Comparison of ENCODE assay signal across 8 cellular contexts in genomic region chr16:21819617-21820016, GRCh38. TPM values are rescaled to one million over a fixed set of nuclear protein-coding genes. Genes with fewer than 3 reads are reported as not detected.
DNase-seq lines count a peak whose midpoint lies in the region; FAIRE-seq and TF ChIP-seq lines count a peak whose summit lies in the region.
"Not testable (repeated sequence)": the region's sequence is repeated elsewhere in the genome, so short reads cannot be mapped to it uniquely, and the experiment has no call there.

No MANE protein-coding gene starts in this region.

- H3K23ac ChIP-seq in neuronal stem cell (ENCODE audit: low read depth, low read length, poor library complexity), result not testable (repeated sequence)

- not testable (repeated sequence) for H2BK120ac ChIP-seq in neuronal stem cell (ENCODE audit: low read depth, low read length)

- not testable (repeated sequence) for H3K4me1 ChIP-seq in ascending aorta; kidney (ENCODE audit: control insufficient read depth in 1 of 2, insufficient read depth in 1 of 2, low read depth in 1 of 2, low read length in 2 of 2); neuronal stem cell (ENCODE audit: control insufficient read depth in 2 of 2, insufficient read depth in 1 of 2, low read depth in 1 of 2, low read length in 2 of 2); suprapubic skin

- peak overlapping the region; percentile 35 to 89 for H3K4me3 Mint-ChIP-seq in CD14-positive monocyte
- peak overlapping the region; percentile 91 to 97 (median 95) for H3K4me3 Mint-ChIP-seq in IgD-negative memory B cell

- not testable (repeated sequence) for TF ChIP-seq CTCF in CD14-positive monocyte (IDR thresholded peaks at IDR 0.05); WERI-Rb-1 (IDR thresholded peaks at IDR 0.05; ENCODE audit: low read depth, low read length); ascending aorta (IDR thresholded peaks at IDR 0.05); epithelial cell of proximal tubule (conservative IDR thresholded peaks at IDR 0.05; ENCODE audit: low read depth, low read length); kidney (IDR thresholded peaks at IDR 0.05; ENCODE audit: borderline replicate concordance, extremely low read depth, insufficient read depth); suprapubic skin (IDR thresholded peaks at IDR 0.05)

- not testable (repeated sequence) for FAIRE-seq in kidney (lab: Jason Lieb, UNC)

- H3K9ac ChIP-seq in kidney (ENCODE audit: low read length in 2 of 2), result peak overlapping the region in 1 of 2 donors; percentile 69
- not testable (repeated sequence) for H3K9ac ChIP-seq in neuronal stem cell (ENCODE audit: low read depth, low read length, poor library complexity)

- H3K18ac ChIP-seq in neuronal stem cell (ENCODE audit: low read length), result not testable (repeated sequence)

- peak overlapping the region; percentile 60 for H3K4me3 ChIP-seq in WERI-Rb-1 (ENCODE audit: low read depth, low read length)
- H3K4me3 ChIP-seq in ascending aorta, result peak overlapping the region; percentile 54 to 72
- peak overlapping the region; percentile 64 for H3K4me3 ChIP-seq in epithelial cell of proximal tubule (ENCODE audit: low read depth, low read length)
- peak overlapping the region; percentile 76 to 81 for H3K4me3 ChIP-seq in kidney (ENCODE audit: low read length in 2 of 2)
- H3K4me3 ChIP-seq in neuronal stem cell (ENCODE audit: low read length in 2 of 2), result peak overlapping the region; percentile 51 to 89
- H3K4me3 ChIP-seq in suprapubic skin, result peak overlapping the region; percentile 56

- H4K91ac ChIP-seq in neuronal stem cell (ENCODE audit: low read depth, low read length, poor library complexity), result not testable (repeated sequence)

- H3K36me3 ChIP-seq in WERI-Rb-1; ascending aorta; kidney (ENCODE audit: control insufficient read depth in 1 of 2, insufficient read depth in 2 of 2, low read length in 2 of 2); suprapubic skin: not testable (repeated sequence)
- peaks cover 0 to 11% of the 10 kb centered on the region in 2 donors for H3K36me3 ChIP-seq in neuronal stem cell (replicated peaks in 1 of 2; ENCODE audit: control insufficient read depth in 2 of 2, insufficient read depth in 2 of 2, low read length in 2 of 2)

- H2AFZ ChIP-seq in neuronal stem cell (ENCODE audit: low read length), result peak overlapping the region; percentile 90

- not testable (repeated sequence) for H2BK12ac ChIP-seq in neuronal stem cell (ENCODE audit: low read length)

- H3K27ac Mint-ChIP-seq in CD14-positive monocyte (peak overlapping the region in 4 of 7 donors; percentile 41 to 96 (median 73)), IgD-negative memory B cell (peak overlapping the region in 2 of 3 donors; percentile 31 to 45)

- TF ChIP-seq POLR2A in suprapubic skin (IDR thresholded peaks at IDR 0.05), result not testable (repeated sequence)

- H3K36me3 Mint-ChIP-seq in CD14-positive monocyte, result peaks cover 0 to 12% of the 10 kb centered on the region in 2 donors
- not testable (repeated sequence) for H3K36me3 Mint-ChIP-seq in IgD-negative memory B cell

- not testable (repeated sequence) for H3K9me3 ChIP-seq in WERI-Rb-1 (ENCODE audit: severe bottlenecking); ascending aorta; kidney (ENCODE audit: control insufficient read depth in 1 of 2, low read length in 2 of 2); neuronal stem cell (replicated peaks in 1 of 2; ENCODE audit: control insufficient read depth in 2 of 2, insufficient read depth in 1 of 2, low read depth in 1 of 2, low read length in 2 of 2); suprapubic skin

- H3K4me1 Mint-ChIP-seq in CD14-positive monocyte, result peaks cover 14% of the 10 kb centered on the region
- peaks cover 8 to 13% (median 10%) of the 10 kb centered on the region in 3 donors for H3K4me1 Mint-ChIP-seq in IgD-negative memory B cell

- DNase-seq in CD14-positive monocyte (ENCODE audit: low spot score); WERI-Rb-1; ascending aorta (ENCODE audit: low spot score in 2 of 2); epithelial cell of proximal tubule (ENCODE audit: low read depth); kidney; neuronal stem cell (ENCODE audit: low spot score); suprapubic skin (ENCODE audit: low spot score in 2 of 2): not testable (repeated sequence)

- peak overlapping the region; percentile 42 for H3K4me2 ChIP-seq in neuronal stem cell (ENCODE audit: insufficient read depth, low read length, poor library complexity, severe bottlenecking)

- intact Hi-C loops in CD14-positive monocyte (cut with micrococcal nuclease); ascending aorta (cut with DNase I); kidney (cut with DNase I): not testable (repeated sequence)

- not testable (repeated sequence) for H3K4ac ChIP-seq in neuronal stem cell (ENCODE audit: low read length)

- TF ChIP-seq EP300 in suprapubic skin (IDR thresholded peaks at IDR 0.05), result not testable (repeated sequence)

- not testable (repeated sequence) for H3K27ac ChIP-seq in WERI-Rb-1; kidney (ENCODE audit: low read depth in 2 of 2, low read length in 2 of 2); neuronal stem cell (replicated peaks; ENCODE audit: low read length)
- H3K27ac ChIP-seq in ascending aorta (peak overlapping the region in 1 of 2 donors; percentile 58), suprapubic skin (peak overlapping the region; percentile 77)

- H4K8ac ChIP-seq in neuronal stem cell (ENCODE audit: low read depth, low read length), result not testable (repeated sequence)

- H3K27me3 Mint-ChIP-seq in CD14-positive monocyte (ENCODE audit: low read depth in 3 of 3); IgD-negative memory B cell: not testable (repeated sequence)

- not testable (repeated sequence) for H2BK5ac ChIP-seq in neuronal stem cell (ENCODE audit: low read length)

- H3K27me3 ChIP-seq in WERI-Rb-1 (ENCODE audit: insufficient read depth, low read depth, severe bottlenecking); ascending aorta; neuronal stem cell (ENCODE audit: control insufficient read depth in 3 of 3, insufficient read depth in 3 of 3, low read depth in 1 of 3, low read length in 3 of 3); suprapubic skin: not testable (repeated sequence)

- not testable (repeated sequence) for H3K14ac ChIP-seq in neuronal stem cell (ENCODE audit: low read length)

- H2BK15ac ChIP-seq in neuronal stem cell (ENCODE audit: low read length), result not testable (repeated sequence)

- WGBS in neuronal stem cell (ENCODE audit: extremely low coverage in 2 of 2, insufficient read length in 2 of 2, insufficient replicate concordance in 1 of 2), 2 donors, result no CpG with 5 or more reads among the region's 10 CpGs
- 51% methylated on average over 10 of the region's 10 CpGs for WGBS in suprapubic skin

- H2AK5ac ChIP-seq in neuronal stem cell (ENCODE audit: low read depth, low read length), result not testable (repeated sequence)

- H3K79me1 ChIP-seq in neuronal stem cell (ENCODE audit: low read depth, low read length), result not testable (repeated sequence)

- H3K9me3 Mint-ChIP-seq in CD14-positive monocyte, IgD-negative memory B cell: not testable (repeated sequence)

RNA-seq across cellular contexts. Expression of gene NPIPB4, which starts 37.9 kb away (rescaled TPM):
- polyA plus RNA-seq in CD14-positive monocyte (under 1 TPM; 0.17 to 0.55 TPM), IgD-negative memory B cell (14.0 TPM), kidney (ENCODE audit: insufficient read depth, low read depth, low replicate concordance) (6.0 TPM)
- total RNA-seq in ascending aorta (12.3 TPM), epithelial cell of proximal tubule (10.1 and 32.2 TPM in 2 replicates), kidney (188 TPM), suprapubic skin (100 to 1,000 TPM in 2 of 4 donors, 10 to 100 TPM in 2; 49.5 to 289 (median 118) TPM)
- 11.7 TPM for polyA plus RNA-seq in neuronal stem cell (2013, experiment 1 of 2)
- 14.5 TPM for polyA plus RNA-seq in neuronal stem cell (2013, experiment 2 of 2)
